In genomic region chr18:40938615-40939014, GRCh38 we compare ENCODE assay signal across 9 cellular contexts.
"Had no signal": no experiment of that assay in that cellular context is flagged by ENCODE, and none has a peak within 500 bp of the region (broad histone marks: within the 10 kb centered on the region; RNA-seq: fewer than 3 reads in every experiment).

No MANE protein-coding gene starts in this region.

- DNase-seq: GM23248, GOT3, H7, HFFc6, KBM-7 had no signal

- ATAC-seq: HCT116 had no signal

- FAIRE-seq: HTR-8/SVneo had no signal

- H3K36me3 ChIP-seq: HAP-1 had no signal

- H3K4me3 ChIP-seq: GM23248, HAP-1 had no signal

- H3K4me1 ChIP-seq: HAP-1 had no signal

- H3K9ac ChIP-seq: GM23248, KMS-11 had no signal

- H3K4me2 ChIP-seq: KMS-11 had no signal

- H3K27ac ChIP-seq: GM23248, KMS-11 had no signal

- H3K9me3 ChIP-seq: HAP-1 had no signal

- H2AFZ ChIP-seq: GM23248 had no signal
